In the genomic region with DNA sequence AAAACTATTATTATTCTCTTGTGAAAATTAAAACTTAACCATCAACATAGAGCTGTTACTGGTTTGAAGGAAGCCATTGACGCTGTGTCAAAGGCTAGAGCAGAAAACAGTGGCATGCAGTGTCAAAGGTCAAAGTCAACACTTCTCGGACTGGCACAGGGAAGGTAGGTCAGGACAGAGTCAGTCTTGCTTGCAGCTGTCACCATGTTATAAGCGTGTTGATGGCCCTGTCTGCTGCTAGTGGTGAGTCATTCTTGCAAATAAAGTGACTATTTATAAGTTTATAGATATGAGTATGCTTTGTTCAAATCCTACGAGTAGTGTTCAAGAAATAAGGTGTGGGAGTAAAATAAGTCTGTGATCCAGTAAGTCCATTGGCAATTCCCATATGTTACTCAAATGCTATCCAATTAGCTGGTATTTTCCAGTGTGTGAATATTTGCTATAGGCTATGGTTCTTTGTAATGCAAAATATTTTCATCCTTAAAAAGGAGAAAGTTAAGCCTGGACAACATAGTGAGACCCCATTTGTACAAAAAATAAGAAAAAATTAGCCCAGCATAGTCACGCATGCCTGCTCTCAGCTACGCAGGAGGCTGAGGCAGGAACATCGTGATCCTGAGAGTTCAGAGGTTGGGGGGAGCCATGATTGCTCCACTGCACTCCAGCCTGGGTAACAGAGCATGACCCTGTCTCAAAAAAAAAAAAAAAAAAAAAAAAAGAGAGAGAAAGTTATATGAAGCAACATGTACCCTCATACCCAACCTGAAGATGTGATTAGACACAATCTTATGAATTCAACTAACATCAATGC, we compare ENCODE assay signal across 8 cellular contexts. TPM values are rescaled to one million over a fixed set of nuclear protein-coding genes. Genes with fewer than 3 reads are reported as not detected.
DNase-seq lines count a peak whose midpoint lies in the region; ATAC-seq and TF ChIP-seq lines count a peak whose summit lies in the region.

No MANE protein-coding gene starts in this region.

- H2AFZ ChIP-seq in mammary epithelial cell (ENCODE audit: low read depth, low read length) (peak overlapping the region; percentile 94), osteoblast (ENCODE audit: low read length) (peak overlapping the region; percentile 91)

- no peaks in the 10 kb centered on the region for H3K36me3 ChIP-seq in mammary epithelial cell (ENCODE audit: insufficient read depth, low read length)
- H3K36me3 ChIP-seq in osteoblast (ENCODE audit: insufficient read depth, low read length) = no peaks in the 10 kb centered on the region

- H3K4me1 ChIP-seq in mammary epithelial cell (ENCODE audit: insufficient read depth, low read length) = peaks cover 19% of the 10 kb centered on the region
- H3K4me1 ChIP-seq in osteoblast (ENCODE audit: insufficient read depth, low read length) = peaks cover 20% of the 10 kb centered on the region

- no peak overlapping the region for H3K9ac ChIP-seq in mammary epithelial cell (ENCODE audit: insufficient read depth, low read length)

- DNase-seq in mammary epithelial cell (peak; percentile 61), osteoblast (ENCODE audit: insufficient read length, low spot score, missing footprints) (no peak), AG20443 (ENCODE audit: low spot score) (no peak), HPDE6-E6E7 (ENCODE audit: extremely low spot score) (no peak), DMS153 (lab: John Stamatoyannopoulos, UW) (no peak)
- DNase-seq in activated CD8-positive, alpha-beta memory T cell treated with anti-CD3 and anti-CD28 coated beads, Interleukin-2, amount 50 U/mL, for 48 hours = no peak

- CTCF ChIA-PET in mammary epithelial cell (lab: Charles Lee; ENCODE audit: low non-redundant PET) = interaction anchor here (0.6 to 2.0 kb wide), 6 partner anchors 30 to 239 kb away, joined by 4 to 18 read pairs (median 7); no protein-coding TSS in a partner anchor

- in situ Hi-C loops in mammary epithelial cell (cut with MboI; ENCODE audit: low sequenced_read_pairs in 2 of 2) = loop anchor here in 1 of 2 donors (10.0 to 25.0 kb wide), 4 partner anchors 115 to 365 kb away; no protein-coding TSS in a partner anchor

- 67% methylated on average over 7 of the region's 7 CpGs for WGBS in mammary epithelial cell (ENCODE audit: low coverage, missing lambda C conversion rate)

- no TSS peak for BruUV-seq in mammary epithelial cell (replicated peaks; lab: Mats Ljungman, UMichigan)

- H3K9me3 ChIP-seq in mammary epithelial cell (replicated peaks; ENCODE audit: insufficient read depth, low read length) (no peaks in the 10 kb centered on the region), osteoblast (ENCODE audit: low read depth, low read length) (no peaks in the 10 kb centered on the region)

- peak overlapping the region in 1 of 3 experiments; percentile 47 for H3K4me3 ChIP-seq in mammary epithelial cell (replicated peaks in 1 of 3; ENCODE audit: insufficient read depth in 1 of 3, low read depth in 2 of 3, low read length in 3 of 3)
- peak overlapping the region; percentile 68 for H3K4me3 ChIP-seq in osteoblast (ENCODE audit: insufficient read depth, low read length)

- H3K27me3 ChIP-seq in mammary epithelial cell (ENCODE audit: insufficient read depth, low read length) (no peaks in the 10 kb centered on the region), osteoblast (ENCODE audit: insufficient read depth, low read length) (peaks cover 6% of the 10 kb centered on the region)

- H3K79me2 ChIP-seq in mammary epithelial cell (ENCODE audit: insufficient read depth, low read length) = no peaks in the 10 kb centered on the region
- no peaks in the 10 kb centered on the region for H3K79me2 ChIP-seq in osteoblast (ENCODE audit: insufficient read depth, low read length)

- H4K20me1 ChIP-seq in mammary epithelial cell (ENCODE audit: insufficient read depth, low read length) (no peaks in the 10 kb centered on the region), osteoblast (ENCODE audit: insufficient read depth, low read length) (no peaks in the 10 kb centered on the region)

- dilution Hi-C loops in mammary epithelial cell (cut with HindIII; ENCODE audit: low sequenced_read_pairs) = loop anchor here (5.0 to 25.0 kb wide), 2 partner anchors 48 to 363 kb away; no protein-coding TSS in a partner anchor

- H3K27ac ChIP-seq in mammary epithelial cell (ENCODE audit: insufficient read depth, low read depth, low read length) = peak overlapping the region; percentile 23
- H3K27ac ChIP-seq in osteoblast (ENCODE audit: low read depth, low read length) = no peak overlapping the region

- ATAC-seq in GM19035 (IDR thresholded peaks at IDR 0.05; ENCODE audit: unreplicated experiment) (peak; percentile 51), HG03457 (IDR thresholded peaks at IDR 0.05; ENCODE audit: unreplicated experiment) (peak; percentile 33)

- H3K4me2 ChIP-seq in mammary epithelial cell (ENCODE audit: insufficient read depth, low read depth, low read length) (peak overlapping the region; percentile 76), osteoblast (ENCODE audit: insufficient read depth, low read length) (peak overlapping the region; percentile 88)

- intact Hi-C loops in mammary epithelial cell (cut with micrococcal nuclease) = loop anchor here (1.0 kb wide), 7 partner anchors 44 to 365 kb away; no protein-coding TSS in a partner anchor

- TF ChIP-seq CTCF in mammary epithelial cell (conservative IDR thresholded peaks at IDR 0.05 in 1 of 2, IDR thresholded peaks at IDR 0.05 in 1 of 2; ENCODE audit: extremely low read depth in 1 of 2, insufficient read depth in 1 of 2, low read depth in 1 of 2, low read length in 2 of 2) (no peak), osteoblast (IDR thresholded peaks at IDR 0.05; ENCODE audit: extremely low read depth, low read depth, low read length) (no peak)

RNA-seq across cellular contexts. Expression of gene TINAGL1, which starts 26.3 kb away (rescaled TPM):
- total RNA-seq in mammary epithelial cell (100 to 1,000 TPM; 433 to 840 TPM), osteoblast (31.5 and 50.3 TPM in 2 replicates)
- 578 TPM for polyA plus RNA-seq in mammary epithelial cell
- 360 TPM for polyA minus RNA-seq in mammary epithelial cell
